8 cellular contexts compared by ENCODE assay signal in the genomic region with DNA sequence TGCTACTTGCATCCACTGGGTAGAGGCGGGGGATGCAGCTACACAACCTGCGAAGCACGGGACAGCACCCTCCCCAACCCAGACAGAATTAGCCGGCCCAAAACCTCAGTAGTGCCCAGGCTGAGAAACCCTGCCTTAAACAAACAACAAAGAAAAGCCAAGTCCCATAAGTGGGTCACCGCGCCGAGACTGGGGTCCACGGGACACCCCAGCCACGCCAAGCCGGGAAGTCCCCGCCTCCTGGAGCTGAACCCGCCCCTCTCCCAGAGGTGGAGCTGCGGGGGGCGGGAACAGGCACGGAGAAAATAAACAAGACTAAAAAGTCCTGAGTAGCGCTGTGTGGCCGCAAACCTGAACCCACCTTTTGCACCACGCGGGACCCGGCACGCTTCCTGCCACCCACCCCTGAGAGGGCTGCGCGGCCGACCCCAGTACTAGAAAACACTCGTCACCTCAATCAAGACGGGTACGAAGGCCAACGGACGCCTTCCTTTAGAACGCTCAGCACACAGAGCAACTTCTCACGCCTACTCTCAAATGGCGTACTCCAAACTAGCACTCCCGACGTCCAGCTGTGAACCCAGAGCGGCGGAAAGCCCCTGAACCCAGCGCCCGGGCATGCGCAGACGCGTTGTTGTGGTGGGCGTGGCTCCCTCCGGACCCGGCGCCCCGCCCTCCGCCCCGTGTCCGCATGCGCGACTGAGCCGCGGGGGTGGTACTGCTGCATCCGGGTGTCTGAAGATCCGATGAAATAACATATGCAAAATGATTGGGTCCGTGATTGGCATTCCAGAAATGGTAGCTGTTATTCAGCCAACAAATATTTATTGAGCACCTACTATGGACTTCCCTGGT. TPM values are rescaled to one million over a fixed set of nuclear protein-coding genes. Genes with fewer than 3 reads are reported as not detected.
DNase-seq lines count a peak whose midpoint lies in the region; ATAC-seq, FAIRE-seq and TF ChIP-seq lines count a peak whose summit lies in the region.
"Not testable (repeated sequence)": the region's sequence is repeated elsewhere in the genome, so short reads cannot be mapped to it uniquely, and the experiment has no call there.

No MANE protein-coding gene starts in this region.

- not testable (repeated sequence) for H3K27me3 ChIP-seq in parathyroid adenoma (ENCODE audit: control insufficient read depth, insufficient read depth, low read length); testis

- not testable (repeated sequence) for H2AFZ ChIP-seq in parathyroid adenoma

- not testable (repeated sequence) for H3K36me3 Mint-ChIP-seq in activated naive CD4-positive, alpha-beta T cell treated with anti-CD3 and anti-CD28 coated beads, Interleukin-2, amount 50 U/mL, for 72 hours

- not testable (repeated sequence) for H3K9me3 Mint-ChIP-seq in activated naive CD4-positive, alpha-beta T cell treated with anti-CD3 and anti-CD28 coated beads, Interleukin-2, amount 50 U/mL, for 72 hours

- peak overlapping the region; percentile 76 for H3K4me2 ChIP-seq in parathyroid adenoma (ENCODE audit: low read length)

- not testable (repeated sequence) for H3K27ac ChIP-seq in parathyroid adenoma
- H3K27ac ChIP-seq in testis = peak overlapping the region; percentile 75 to 81

- FAIRE-seq in GM12892 (lab: Jason Lieb, UNC) = peak; percentile 100

- H3K9ac ChIP-seq in parathyroid adenoma = not testable (repeated sequence)

- peak; percentile 43 for DNase-seq in GM12892 (ENCODE audit: insufficient read length)
- DNase-seq in NCI-H1092 treated with DMSO at 0.1 percent for 48 hours (lab: John Stamatoyannopoulos, UW) = peak; percentile 84
- DNase-seq in T-helper 1 cell = peak; percentile 80 to 88 (median 87)
- DNase-seq in activated naive CD4-positive, alpha-beta T cell treated with anti-CD3 and anti-CD28 coated beads, Interleukin-2, amount 50 U/mL, for 72 hours (ENCODE audit: low spot score in 2 of 2) = peak; percentile 94 to 95
- peak; percentile 53 for DNase-seq in globus pallidus (ENCODE audit: low spot score)
- DNase-seq in testis = peak; percentile 90

- not testable (repeated sequence) for H3K4me1 ChIP-seq in parathyroid adenoma, testis

- intact Hi-C loops in testis (cut with DNase I; ENCODE audit: low total_unique reads) = not testable (repeated sequence)

- peak; percentile 85 for ATAC-seq in HG02798 (IDR thresholded peaks at IDR 0.05; ENCODE audit: poor library complexity, unreplicated experiment)
- peak; percentile 78 to 86 for ATAC-seq in activated naive CD4-positive, alpha-beta T cell treated with anti-CD3 and anti-CD28 coated beads, Interleukin-2, amount 50 U/mL, for 72 hours

- H3K36me3 ChIP-seq in parathyroid adenoma (ENCODE audit: control insufficient read depth, insufficient read depth, low read length); testis (ENCODE audit: low read depth, missing control alignments): not testable (repeated sequence)

- TF ChIP-seq CTCF in parathyroid adenoma (IDR thresholded peaks at IDR 0.05) = not testable (repeated sequence)
- TF ChIP-seq CTCF in testis (IDR thresholded peaks at IDR 0.05) = peak in 1 of 3 experiments; percentile 10

- H3K9me3 ChIP-seq in parathyroid adenoma (ENCODE audit: control insufficient read depth, low read length); testis: not testable (repeated sequence)

- TF ChIP-seq POLR2A in GM12892 (IDR thresholded peaks at IDR 0.05; ENCODE audit: low read depth, low read length) = peak; percentile 29; the same call in 1 of the 2 replicates
- TF ChIP-seq POLR2A in testis (IDR thresholded peaks at IDR 0.05) = not testable (repeated sequence)

- H3K4me3 ChIP-seq in parathyroid adenoma (ENCODE audit: low read depth, low read length) (peak overlapping the region; percentile 52), testis (peak overlapping the region; percentile 62 to 67)

- 0 to 1% methylated on average over 5 to 31 of the region's 56 CpGs for WGBS in testis, 2 donors

- H3K27ac Mint-ChIP-seq in activated naive CD4-positive, alpha-beta T cell treated with anti-CD3 and anti-CD28 coated beads, Interleukin-2, amount 50 U/mL, for 72 hours = peak overlapping the region; percentile 91 to 92

- H3K79me2 ChIP-seq in parathyroid adenoma = not testable (repeated sequence)

RNA-seq across cellular contexts. Expression of a gene that starts 4.8 kb away (rescaled TPM):
- 0.78 TPM for polyA plus RNA-seq in GM12892 (2012; ENCODE audit: missing spikeins)
- total RNA-seq in activated naive CD4-positive, alpha-beta T cell treated with anti-CD3 and anti-CD28 coated beads, Interleukin-2, amount 50 U/mL, for 72 hours = not detected
- under 1 TPM; 0.47 to 0.50 TPM for total RNA-seq in testis
- 0.34 TPM for polyA plus RNA-seq in testis (ENCODE audit: insufficient read depth, low read depth, low replicate concordance)

RNA-seq across cellular contexts. Expression of a gene that starts 20.3 kb away (rescaled TPM):
- 136 TPM for polyA plus RNA-seq in GM12892 (2012; ENCODE audit: missing spikeins)
- 100 to 1,000 TPM; 147 to 154 TPM for total RNA-seq in activated naive CD4-positive, alpha-beta T cell treated with anti-CD3 and anti-CD28 coated beads, Interleukin-2, amount 50 U/mL, for 72 hours
- 100 to 1,000 TPM; 171 to 175 TPM for total RNA-seq in testis
- 73.7 TPM for polyA plus RNA-seq in testis (ENCODE audit: insufficient read depth, low read depth, low replicate concordance)

RNA-seq across cellular contexts. Expression of a gene that starts 35.2 kb away (rescaled TPM):
- 46.1 TPM for polyA plus RNA-seq in GM12892 (2012; ENCODE audit: missing spikeins)
- total RNA-seq in activated naive CD4-positive, alpha-beta T cell treated with anti-CD3 and anti-CD28 coated beads, Interleukin-2, amount 50 U/mL, for 72 hours = 10 to 100 TPM; 42.3 to 58.1 TPM
- total RNA-seq in testis = 10 to 100 TPM; 33.9 to 38.2 TPM
- polyA plus RNA-seq in testis (ENCODE audit: insufficient read depth, low read depth, low replicate concordance) = 40.7 TPM

Comparison
In these comparisons a context has a peak if more than half of its experiments do, and no peak if none do; other contexts are left out.
1. DNase-seq: peak in every context shown above with its lines; median percentile 94 in activated naive CD4-positive, alpha-beta T cell treated with anti-CD3 and anti-CD28 coated beads, Interleukin-2, amount 50 U/mL, for 72 hours; 90 in testis; 87 in T-helper 1 cell; 84 in NCI-H1092 treated with DMSO at 0.1 percent for 48 hours; 53 in globus pallidus; 43 in GM12892.